In the genomic region with DNA sequence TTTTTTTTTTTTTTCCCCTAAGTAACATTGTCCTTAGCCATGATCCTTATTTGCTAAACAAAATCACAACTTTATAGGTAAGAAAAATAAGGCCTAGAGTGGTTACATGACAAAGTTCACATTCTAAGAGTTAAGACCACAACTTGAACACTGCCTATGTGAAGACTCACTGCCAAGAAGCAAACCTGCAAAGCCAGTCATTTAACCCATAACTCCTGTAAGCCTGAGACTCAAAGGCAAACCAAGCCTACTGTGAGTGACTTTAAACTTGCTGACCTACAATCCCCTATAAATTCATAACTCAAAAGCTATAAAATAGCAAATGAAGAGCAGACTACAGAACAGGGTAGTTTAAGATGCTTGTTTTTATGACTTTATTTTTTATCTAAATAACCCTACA, we compare ENCODE assay signal across 15 cellular contexts. TPM values are rescaled to one million over a fixed set of nuclear protein-coding genes. Genes with fewer than 3 reads are reported as not detected.
DNase-seq lines count a peak whose midpoint lies in the region; ATAC-seq, FAIRE-seq and TF ChIP-seq lines count a peak whose summit lies in the region.
"Had no signal": no experiment of that assay in that cellular context is flagged by ENCODE, and none has a peak within 500 bp of the region (broad histone marks: within the 10 kb centered on the region; RNA-seq: fewer than 3 reads in every experiment).

No MANE protein-coding gene starts in this region.

- no peaks in the 10 kb centered on the region for H3K36me3 ChIP-seq in DND-41 (ENCODE audit: insufficient read depth, low read length)
- H3K36me3 ChIP-seq: ovary, SJCRH30 had no signal

- H4K20me1 ChIP-seq in DND-41 (ENCODE audit: insufficient read depth, low read length), result no peaks in the 10 kb centered on the region

- peak; percentile 53 for FAIRE-seq in GM19239 (lab: Jason Lieb, UNC)

- no peaks in the 10 kb centered on the region for H3K27me3 ChIP-seq in DND-41 (ENCODE audit: insufficient read depth, low read length, poor library complexity)
- H3K27me3 ChIP-seq: ovary, SJCRH30 had no signal

- H3K27ac ChIP-seq in DND-41 (ENCODE audit: low read length) (peak overlapping the region; percentile 6; the same call in 1 of the 2 replicates), coronary artery (no peak overlapping the region)
- H3K27ac ChIP-seq: ovary, SJCRH30 had no signal

- no peak overlapping the region for H3K4me2 ChIP-seq in DND-41 (ENCODE audit: insufficient read depth, low read length)

- no peaks in the 10 kb centered on the region for H3K9me3 ChIP-seq in DND-41 (ENCODE audit: insufficient read depth, low read length, severe bottlenecking)
- H3K9me3 ChIP-seq: ovary, SJCRH30 had no signal

- TF ChIP-seq CTCF in DND-41 (IDR thresholded peaks at IDR 0.05; ENCODE audit: borderline replicate concordance, extremely low read depth, low read length, poor library complexity, severe bottlenecking) (no peak), coronary artery (IDR thresholded peaks at IDR 0.05) (no peak)

- intact Hi-C loops in left colon (cut with DNase I, micrococcal nuclease), result loop anchor here (10.0 kb wide), 2 partner anchors 434 to 586 kb away; no protein-coding TSS in a partner anchor

- H3K4me3 ChIP-seq in DND-41 (ENCODE audit: low read depth in 1 of 2, low read length in 2 of 2), result no peak overlapping the region
- H3K4me3 ChIP-seq in coronary artery, result no peak overlapping the region
- H3K4me3 ChIP-seq: ovary, SJCRH30 had no signal

- peaks cover 96% of the 10 kb centered on the region for H3K79me2 ChIP-seq in DND-41 (ENCODE audit: insufficient read depth, low read length)

- no peak overlapping the region for H3K9ac ChIP-seq in DND-41 (ENCODE audit: low read depth, low read length)

- ATAC-seq in DND-41 (ENCODE audit: insufficient read depth, low read depth) (peak; percentile 55; the same call in 2 of the 3 replicates), left colon (peak; percentile 87), SK-N-SH treated with all-trans-retinoic acid at 6 μM for 48 hours (no peak), GM19351 (IDR thresholded peaks at IDR 0.05; ENCODE audit: unreplicated experiment) (no peak)

- DNase-seq in DND-41, result no peak
- no peak for DNase-seq in GM19239 (ENCODE audit: insufficient read length, low spot score)
- peak; percentile 25 for DNase-seq in LHCN-M2 (ENCODE audit: low read depth)
- no peak for DNase-seq in left colon
- DNase-seq in DMS114 treated with DMSO at 0.1 percent for 48 hours (lab: John Stamatoyannopoulos, UW; ENCODE audit: unreplicated experiment), result no peak
- DNase-seq in coronary artery (ENCODE audit: low spot score), result no peak
- DNase-seq: activated CD8-positive, alpha-beta memory T cell treated with anti-CD3 and anti-CD28 coated beads, Interleukin-2, amount 50 U/mL, for 48 hours; DMS153; glutamatergic neuron; NCI-H1417; NCI-H226; ovary; SJCRH30 had no signal

- H3K4me1 ChIP-seq in DND-41 (ENCODE audit: insufficient read depth, low read length), result peaks cover 11% of the 10 kb centered on the region
- H3K4me1 ChIP-seq: SJCRH30 had no signal

- H2AFZ ChIP-seq in DND-41 (ENCODE audit: low read depth, low read length), result no peak overlapping the region

TF ChIP-seq in SK-N-SH treated with all-trans-retinoic acid at 6 μM for 48 hours, 23 proteins besides CTCF, POLR2A, EP300 and RAD21 (continues in another document):
- TF ChIP-seq ZC3H10 (CRISPR knock-in tag; IDR thresholded peaks at IDR 0.05), result no peak
- TF ChIP-seq RARB (CRISPR knock-in tag; IDR thresholded peaks at IDR 0.05), result no peak
- TF ChIP-seq ZFP3 (CRISPR knock-in tag; IDR thresholded peaks at IDR 0.05), result no peak
- no peak for TF ChIP-seq ZFP30 (CRISPR knock-in tag; IDR thresholded peaks at IDR 0.05)
- TF ChIP-seq ARNTL (CRISPR knock-in tag; IDR thresholded peaks at IDR 0.05; ENCODE audit: borderline replicate concordance, low read depth), result no peak
- no peak for TF ChIP-seq ZNF8 (CRISPR knock-in tag; IDR thresholded peaks at IDR 0.05)
- no peak for TF ChIP-seq ISL1 (CRISPR knock-in tag; IDR thresholded peaks at IDR 0.05)
- TF ChIP-seq CSDC2 (CRISPR knock-in tag; IDR thresholded peaks at IDR 0.05), result no peak
- TF ChIP-seq ZNF565 (CRISPR knock-in tag; conservative IDR thresholded peaks at IDR 0.05; ENCODE audit: low read depth), result no peak
- TF ChIP-seq, protein P1, sequence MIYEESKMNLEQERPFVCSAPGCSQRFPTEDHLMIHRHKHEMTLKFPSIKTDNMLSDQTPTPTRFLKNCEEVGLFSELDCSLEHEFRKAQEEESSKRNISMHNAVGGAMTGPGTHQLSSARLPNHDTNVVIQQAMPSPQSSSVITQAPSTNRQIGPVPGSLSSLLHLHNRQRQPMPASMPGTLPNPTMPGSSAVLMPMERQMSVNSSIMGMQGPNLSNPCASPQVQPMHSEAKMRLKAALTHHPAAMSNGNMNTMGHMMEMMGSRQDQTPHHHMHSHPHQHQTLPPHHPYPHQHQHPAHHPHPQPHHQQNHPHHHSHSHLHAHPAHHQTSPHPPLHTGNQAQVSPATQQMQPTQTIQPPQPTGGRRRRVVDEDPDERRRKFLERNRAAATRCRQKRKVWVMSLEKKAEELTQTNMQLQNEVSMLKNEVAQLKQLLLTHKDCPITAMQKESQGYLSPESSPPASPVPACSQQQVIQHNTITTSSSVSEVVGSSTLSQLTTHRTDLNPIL (CRISPR knock-in tag; IDR thresholded peaks at IDR 0.05; ENCODE audit: low read depth), result no peak
- TF ChIP-seq POU6F1 (CRISPR knock-in tag; IDR thresholded peaks at IDR 0.05; ENCODE audit: borderline replicate concordance, low read depth), result no peak
- TF ChIP-seq ZNF70 (CRISPR knock-in tag; IDR thresholded peaks at IDR 0.05), result no peak
- TF ChIP-seq TSHZ2 (CRISPR knock-in tag; IDR thresholded peaks at IDR 0.05), result no peak
- no peak for TF ChIP-seq BACH2 (CRISPR knock-in tag; IDR thresholded peaks at IDR 0.05; ENCODE audit: borderline replicate concordance)
- TF ChIP-seq, protein P2, sequence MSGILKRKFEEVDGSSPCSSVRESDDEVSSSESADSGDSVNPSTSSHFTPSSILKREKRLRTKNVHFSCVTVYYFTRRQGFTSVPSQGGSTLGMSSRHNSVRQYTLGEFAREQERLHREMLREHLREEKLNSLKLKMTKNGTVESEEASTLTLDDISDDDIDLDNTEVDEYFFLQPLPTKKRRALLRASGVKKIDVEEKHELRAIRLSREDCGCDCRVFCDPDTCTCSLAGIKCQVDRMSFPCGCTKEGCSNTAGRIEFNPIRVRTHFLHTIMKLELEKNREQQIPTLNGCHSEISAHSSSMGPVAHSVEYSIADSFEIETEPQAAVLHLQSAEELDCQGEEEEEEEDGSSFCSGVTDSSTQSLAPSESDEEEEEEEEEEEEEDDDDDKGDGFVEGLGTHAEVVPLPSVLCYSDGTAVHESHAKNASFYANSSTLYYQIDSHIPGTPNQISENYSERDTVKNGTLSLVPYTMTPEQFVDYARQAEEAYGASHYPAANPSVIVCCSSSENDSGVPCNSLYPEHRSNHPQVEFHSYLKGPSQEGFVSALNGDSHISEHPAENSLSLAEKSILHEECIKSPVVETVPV (CRISPR knock-in tag; IDR thresholded peaks at IDR 0.05), result no peak
- no peak for TF ChIP-seq PPARA (CRISPR knock-in tag; IDR thresholded peaks at IDR 0.05; ENCODE audit: borderline replicate concordance)
- no peak for TF ChIP-seq OSR1 (CRISPR knock-in tag; IDR thresholded peaks at IDR 0.05)

RNA-seq across cellular contexts. Expression of gene ANKRD28, which starts 12.9 kb away (rescaled TPM):
- 181 and 196 TPM in 2 replicates for total RNA-seq in LHCN-M2 (2014; rRNA removed)
- polyA plus RNA-seq in LHCN-M2 (2012), result 40.7 TPM
- 10 to 100 TPM; 47.0 to 49.8 TPM for total RNA-seq in left colon

Comparison
In these comparisons a context has a peak if more than half of its experiments do, and no peak if none do; other contexts are left out.
1. ATAC-seq: peak in DND-41 (single experiment) and left colon (single experiment); none in SK-N-SH treated with all-trans-retinoic acid at 6 μM for 48 hours (single experiment) and GM19351 (single experiment).